Comparison of ENCODE assay signal across 1 cellular context in genomic region chr14:55805250-55805649, GRCh38.
TF ChIP-seq lines count a peak whose summit lies in the region.

No MANE protein-coding gene starts in this region.

TF ChIP-seq in K562, 482 proteins besides CTCF, POLR2A, EP300 and RAD21 (continued from another document):
- TF ChIP-seq MGA (IDR thresholded peaks at IDR 0.05) (peak; percentile 18; the same call in 1 of the 2 replicates), ZNF436 (CRISPR knock-in tag; IDR thresholded peaks at IDR 0.05) (no peak), MBD1 (CRISPR knock-in tag; IDR thresholded peaks at IDR 0.05) (no peak), MTA3 (IDR thresholded peaks at IDR 0.05; ENCODE audit: borderline replicate concordance) (no peak), NR2C1 (IDR thresholded peaks at IDR 0.05) (no peak), NR2C1 (tag; IDR thresholded peaks at IDR 0.05) (peak; percentile 46; the same call in 1 of the 2 replicates), TCFL5 (CRISPR knock-in tag; conservative IDR thresholded peaks at IDR 0.05) (no peak)
- TF ChIP-seq, protein P1, sequence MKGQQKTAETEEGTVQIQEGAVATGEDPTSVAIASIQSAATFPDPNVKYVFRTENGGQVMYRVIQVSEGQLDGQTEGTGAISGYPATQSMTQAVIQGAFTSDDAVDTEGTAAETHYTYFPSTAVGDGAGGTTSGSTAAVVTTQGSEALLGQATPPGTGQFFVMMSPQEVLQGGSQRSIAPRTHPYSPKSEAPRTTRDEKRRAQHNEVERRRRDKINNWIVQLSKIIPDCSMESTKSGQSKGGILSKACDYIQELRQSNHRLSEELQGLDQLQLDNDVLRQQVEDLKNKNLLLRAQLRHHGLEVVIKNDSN (CRISPR knock-in tag; IDR thresholded peaks at IDR 0.05) = no peak
